ENCODE assay signal across 8 cellular contexts in genomic region chr9:37994639-37995347, GRCh38.
DNase-seq lines count a peak whose midpoint lies in the region; ATAC-seq and TF ChIP-seq lines count a peak whose summit lies in the region.

No MANE protein-coding gene starts in this region.

- peak; percentile 49 for ATAC-seq in GM21367 (IDR thresholded peaks at IDR 0.05; ENCODE audit: unreplicated experiment)

- H3K4me1 ChIP-seq in duodenal mucosa (ENCODE audit: control insufficient read depth in 1 of 2, insufficient read depth in 2 of 2, low read length in 2 of 2), result peaks cover 19 to 23% of the 10 kb centered on the region in 2 donors
- H3K4me1 ChIP-seq in tibial nerve, result peaks cover 0 to 23% (median 13%) of the 10 kb centered on the region in 4 donors

- H3K9me3 ChIP-seq in duodenal mucosa (ENCODE audit: control insufficient read depth in 1 of 2, low read length in 2 of 2), result no peaks in the 10 kb centered on the region
- no peaks in the 10 kb centered on the region for H3K9me3 ChIP-seq in tibial nerve

- H3K36me3 ChIP-seq in duodenal mucosa (ENCODE audit: control insufficient read depth in 1 of 2, insufficient read depth in 2 of 2, low read length in 2 of 2), result no peaks in the 10 kb centered on the region
- H3K36me3 ChIP-seq in tibial nerve, result no peaks in the 10 kb centered on the region

- no peak overlapping the region for H3K4me3 ChIP-seq in duodenal mucosa (ENCODE audit: low read depth in 1 of 2, low read length in 2 of 2)
- no peak overlapping the region for H3K4me3 ChIP-seq in tibial nerve

- TF ChIP-seq EP300 in tibial nerve (IDR thresholded peaks at IDR 0.05), result peak; percentile 63 to 71

- peak overlapping the region; percentile 10 to 30 for H3K9ac ChIP-seq in duodenal mucosa (ENCODE audit: low read depth in 1 of 2, low read length in 2 of 2)

- no peak for TF ChIP-seq CTCF in tibial nerve (IDR thresholded peaks at IDR 0.05)

- H3K27me3 ChIP-seq in duodenal mucosa (ENCODE audit: control insufficient read depth in 1 of 2, insufficient read depth in 2 of 2, low read length in 2 of 2), result no peaks in the 10 kb centered on the region
- H3K27me3 ChIP-seq in tibial nerve, result no peaks in the 10 kb centered on the region

- WGBS in tibial nerve, 2 donors, result 47 to 51% methylated on average over 10 to 15 of the region's 15 CpGs

- no peak for TF ChIP-seq POLR2A in tibial nerve (IDR thresholded peaks at IDR 0.05)

- DNase-seq in EH (ENCODE audit: low read depth) (peak; percentile 91), HS-27A (ENCODE audit: low read depth) (peak; percentile 26), SHP77 (lab: John Stamatoyannopoulos, UW) (peak; percentile 78 to 84), middle frontal gyrus (ENCODE audit: extremely low spot score, low spot score) (peak; percentile 88), tibial nerve (ENCODE audit: low spot score in 2 of 2) (peak; percentile 28 to 54), RKO (ENCODE audit: low spot score) (no peak)

- H3K27ac ChIP-seq in duodenal mucosa (ENCODE audit: low read depth, low read length) (peak overlapping the region; percentile 49), tibial nerve (peak overlapping the region; percentile 30 to 79 (median 58))
